Comparison of ENCODE assay signal across 8 cellular contexts in genomic region chr16:56519459-56520250, GRCh38. TPM values are rescaled to one million over a fixed set of nuclear protein-coding genes. Genes with fewer than 3 reads are reported as not detected.
DNase-seq lines count a peak whose midpoint lies in the region; ATAC-seq and TF ChIP-seq lines count a peak whose summit lies in the region.

Gene BBS2 (minus strand): TSS chr16:56520024. CDS start chr16:56519862, 162 bp downstream.

- no peaks in the 10 kb centered on the region for H3K9me3 Mint-ChIP-seq in natural killer cell treated with Interleukin-12 subunit alpha and Interleukin-12 subunit beta and Interleukin-15 and Interleukin-18, amount 100 ng/mL, for 72 hours

- peak within 1 kb of the TSS; percentile 79 for H3K4me3 ChIP-seq in LNCaP clone FGC (ENCODE audit: low read depth, low read length)
- H3K4me3 ChIP-seq in fibroblast of pulmonary artery (replicated peaks; ENCODE audit: low read depth, low read length), result peak within 1 kb of the TSS; percentile 97

- TF ChIP-seq CTCF in LNCaP clone FGC (IDR thresholded peaks at IDR 0.05; ENCODE audit: control insufficient read depth, extremely low read depth, insufficient read depth) (no peak), fibroblast of pulmonary artery (IDR thresholded peaks at IDR 0.05; ENCODE audit: low read length, missing control alignments) (no peak)

- DNase-seq in ELF-1 (ENCODE audit: low read depth, low spot score), result peak; percentile 93
- peak; percentile 73 for DNase-seq in H4 (ENCODE audit: low spot score)
- peak; percentile 54 for DNase-seq in LNCaP clone FGC (ENCODE audit: low read depth)
- DNase-seq in activated effector memory CD4-positive, alpha-beta T cell treated with Interleukin-2 at 50 U/mL for 16 hours, result peak; percentile 91
- peak; percentile 83 for DNase-seq in fibroblast of pulmonary artery (ENCODE audit: low read depth)
- peak; percentile 93 for DNase-seq in natural killer cell treated with Interleukin-12 subunit alpha and Interleukin-12 subunit beta and Interleukin-15 and Interleukin-18, amount 100 ng/mL, for 72 hours (ENCODE audit: low spot score)
- peak; percentile 92 for DNase-seq in stimulated activated naive CD4-positive, alpha-beta T cell treated with Interleukin-2 at 50 U/mL for 16 hours (lab: John Stamatoyannopoulos, UW)

- TF ChIP-seq POLR2A in Raji (IDR thresholded peaks at IDR 0.05; ENCODE audit: insufficient read depth, low read depth, low read length), result peak; percentile 69

- H3K27ac Mint-ChIP-seq in natural killer cell treated with Interleukin-12 subunit alpha and Interleukin-12 subunit beta and Interleukin-15 and Interleukin-18, amount 100 ng/mL, for 72 hours, result peak within 1 kb of the TSS; percentile 68 to 83

- no peaks in the 10 kb centered on the region for H3K36me3 Mint-ChIP-seq in natural killer cell treated with Interleukin-12 subunit alpha and Interleukin-12 subunit beta and Interleukin-15 and Interleukin-18, amount 100 ng/mL, for 72 hours

- H3K4me3 Mint-ChIP-seq in natural killer cell treated with Interleukin-12 subunit alpha and Interleukin-12 subunit beta and Interleukin-15 and Interleukin-18, amount 100 ng/mL, for 72 hours, result peak within 1 kb of the TSS; percentile 76

- H3K27me3 Mint-ChIP-seq in natural killer cell treated with Interleukin-12 subunit alpha and Interleukin-12 subunit beta and Interleukin-15 and Interleukin-18, amount 100 ng/mL, for 72 hours, result no peaks in the 10 kb centered on the region

- H3K4me1 Mint-ChIP-seq in natural killer cell treated with Interleukin-12 subunit alpha and Interleukin-12 subunit beta and Interleukin-15 and Interleukin-18, amount 100 ng/mL, for 72 hours (ENCODE audit: low read depth in 2 of 2), result peaks cover 8 to 9% of the 10 kb centered on the region in 2 donors

- ATAC-seq in natural killer cell treated with Interleukin-12 subunit alpha and Interleukin-12 subunit beta and Interleukin-15 and Interleukin-18, amount 100 ng/mL, for 72 hours, result peak; percentile 91 to 95

RNA-seq across cellular contexts. Expression of gene BBS2, which starts in this region (rescaled TPM):
- 46.6 and 52.3 TPM in 2 replicates for total RNA-seq in H4 (2014; rRNA removed; shearing (Covaris generic))
- 10 to 100 TPM in 1 of 2 donors, 1 to 10 TPM in 1; 6.6 to 10.6 TPM for total RNA-seq in natural killer cell treated with Interleukin-12 subunit alpha and Interleukin-12 subunit beta and Interleukin-15 and Interleukin-18, amount 100 ng/mL, for 72 hours

Comparison
In these comparisons a context has a peak if more than half of its experiments do, and no peak if none do; other contexts are left out.
1. Peak in every context shown above with its lines: DNase-seq, ATAC-seq and H3K4me3 ChIP-seq.